Comparison of ENCODE assay signal across 9 cellular contexts in genomic region chr5:173472164-173472563, GRCh38.
DNase-seq lines count a peak whose midpoint lies in the region; ATAC-seq and TF ChIP-seq lines count a peak whose summit lies in the region.
"Had no signal": no experiment of that assay in that cellular context is flagged by ENCODE, and none has a peak within 500 bp of the region (broad histone marks: within the 10 kb centered on the region; RNA-seq: fewer than 3 reads in every experiment).

No MANE protein-coding gene starts in this region.

- ATAC-seq in RWPE2 (ENCODE audit: low read depth) (peak; percentile 98), HG02885 (IDR thresholded peaks at IDR 0.05; ENCODE audit: poor library complexity, unreplicated experiment) (no peak)

- no peak overlapping the region for H3K4me3 ChIP-seq in RWPE2 (ENCODE audit: severe bottlenecking)

- H3K27me3 ChIP-seq in RWPE2 (ENCODE audit: insufficient read depth, poor library complexity, severe bottlenecking) = no peaks in the 10 kb centered on the region

- TF ChIP-seq CTCF in AG09319 (IDR thresholded peaks at IDR 0.05; ENCODE audit: low read depth, low read length) = no peak
- TF ChIP-seq CTCF in RWPE2 (IDR thresholded peaks at IDR 0.05; ENCODE audit: poor library complexity, severe bottlenecking) = no peak

- no peaks in the 10 kb centered on the region for H3K36me3 ChIP-seq in RWPE2 (ENCODE audit: low read depth)

- H3K27ac ChIP-seq in RWPE2 (ENCODE audit: poor library complexity, severe bottlenecking) = peak overlapping the region; percentile 68
- H3K27ac ChIP-seq: VCaP had no signal

- peaks cover 18% of the 10 kb centered on the region for H3K4me1 ChIP-seq in RWPE2 (ENCODE audit: insufficient read depth, poor library complexity, severe bottlenecking)

- H3K9me3 ChIP-seq in RWPE2 (ENCODE audit: severe bottlenecking) = no peaks in the 10 kb centered on the region

- DNase-seq in AG09319 (ENCODE audit: extremely low read depth, low read depth) = peak; percentile 81
- DNase-seq in RWPE2 (ENCODE audit: low spot score) = no peak
- DNase-seq in fibroblast of peridontal ligament (ENCODE audit: extremely low read depth) = peak; percentile 99
- peak in 53 of 56 donors; percentile 16 to 92 (median 77) for DNase-seq in nucleus accumbens (lab: John Stamatoyannopoulos, UW)
- no peak for DNase-seq in Kasumi-1 (lab: John Stamatoyannopoulos, UW)
- DNase-seq in NCI-H1105 (lab: John Stamatoyannopoulos, UW) = no peak
- no peak for DNase-seq in NCI-H1105 treated with DMSO at 0.1 percent for 48 hours (lab: John Stamatoyannopoulos, UW)

Comparison
In these comparisons a context has a peak if more than half of its experiments do, and no peak if none do; other contexts are left out.
1. DNase-seq: peak in AG09319 (single experiment), fibroblast of peridontal ligament (single experiment) and nucleus accumbens (53 of 56); none in RWPE2 (single experiment), Kasumi-1 (0 of 2), NCI-H1105 (single experiment) and NCI-H1105 treated with DMSO at 0.1 percent for 48 hours (single experiment).